In the genomic region with DNA sequence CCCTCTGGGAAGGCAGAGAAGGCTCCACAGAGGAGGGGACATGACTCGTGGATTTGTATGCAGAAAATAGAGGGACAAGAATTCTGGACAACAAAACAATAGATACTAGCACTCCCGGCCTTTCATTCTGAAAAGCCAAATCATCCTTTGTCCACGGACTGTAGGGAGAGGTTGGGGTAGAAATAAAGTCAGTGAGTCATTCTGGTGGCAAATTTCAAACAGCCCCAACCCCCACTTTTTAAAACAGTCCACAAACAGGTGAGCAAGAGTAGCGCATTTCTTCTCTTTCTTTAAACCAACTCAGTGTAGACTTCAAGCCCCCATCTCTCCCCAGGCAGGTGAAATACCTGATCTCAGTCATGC, we compare ENCODE assay signal across 10 cellular contexts. TPM values are rescaled to one million over a fixed set of nuclear protein-coding genes. Genes with fewer than 3 reads are reported as not detected.
A peak's percentile ranks its signal among the peaks of the same experiment; 100 is the strongest.
DNase-seq lines count a peak whose midpoint lies in the region; ATAC-seq and TF ChIP-seq lines count a peak whose summit lies in the region.
"Had no signal": no experiment of that assay in that cellular context is flagged by ENCODE, and none has a peak within 500 bp of the region (broad histone marks: within the 10 kb centered on the region; RNA-seq: fewer than 3 reads in every experiment).

No MANE protein-coding gene starts in this region.

- peak overlapping the region in 1 of 2 donors; percentile 30 for H3K9ac ChIP-seq in colonic mucosa (ENCODE audit: low read depth in 2 of 2, low read length in 2 of 2)

- WGBS in thymus = 65% methylated on average over 4 of the region's 4 CpGs

- H3K36me3 ChIP-seq in SJCRH30 (no peaks in the 10 kb centered on the region), colonic mucosa (no peaks in the 10 kb centered on the region), muscle layer of duodenum (ENCODE audit: control insufficient read depth in 1 of 2, insufficient read depth in 2 of 2, low read length in 2 of 2) (no peaks in the 10 kb centered on the region), thymus (ENCODE audit: control insufficient read depth, insufficient read depth) (no peaks in the 10 kb centered on the region)

- ATAC-seq in GM21390 (IDR thresholded peaks at IDR 0.05; ENCODE audit: unreplicated experiment) = no peak

- DNase-seq in SJCRH30 = no peak
- DNase-seq in colonic mucosa = no peak
- no peak for DNase-seq in NCI-H526 treated with DMSO at 0.1 percent for 48 hours (lab: John Stamatoyannopoulos, UW)
- no peak for DNase-seq in HUDEP-2 (lab: John Stamatoyannopoulos, UW; ENCODE audit: unreplicated experiment in 76 of 76)
- DNase-seq in NCI-H345 treated with DMSO at 0.1 percent for 48 hours (lab: John Stamatoyannopoulos, UW; ENCODE audit: unreplicated experiment) = no peak
- DNase-seq: activated CD8-positive, alpha-beta memory T cell treated with anti-CD3 and anti-CD28 coated beads, Interleukin-2, amount 50 U/mL, for 48 hours; Kasumi-1 had no signal

- H3K9me3 ChIP-seq in SJCRH30 (replicated peaks) = no peaks in the 10 kb centered on the region
- no peaks in the 10 kb centered on the region for H3K9me3 ChIP-seq in colonic mucosa
- no peaks in the 10 kb centered on the region for H3K9me3 ChIP-seq in muscle layer of duodenum (ENCODE audit: control insufficient read depth in 1 of 2, low read length in 2 of 2)
- no peaks in the 10 kb centered on the region for H3K9me3 ChIP-seq in thymus (ENCODE audit: control insufficient read depth)

- TF ChIP-seq CTCF in colonic mucosa (IDR thresholded peaks at IDR 0.05) = no peak

- H3K4me3 ChIP-seq in SJCRH30 = peak overlapping the region; percentile 38; the same call in 1 of the 2 replicates
- no peak overlapping the region for H3K4me3 ChIP-seq in colonic mucosa
- H3K4me3 ChIP-seq in muscle layer of duodenum (ENCODE audit: low read depth in 1 of 2, low read length in 2 of 2) = peak overlapping the region in 1 of 2 donors; percentile 21
- no peak overlapping the region for H3K4me3 ChIP-seq in thymus (ENCODE audit: low read length)

- H3K27ac ChIP-seq in SJCRH30 (peak overlapping the region; percentile 59), colonic mucosa (peak overlapping the region; percentile 31), muscle layer of duodenum (ENCODE audit: low read length) (peak overlapping the region; percentile 62), thymus (ENCODE audit: low read depth) (peak overlapping the region; percentile 48)

- H3K27me3 ChIP-seq in SJCRH30 (no peaks in the 10 kb centered on the region), colonic mucosa (no peaks in the 10 kb centered on the region), muscle layer of duodenum (ENCODE audit: low read depth, low read length) (no peaks in the 10 kb centered on the region), thymus (ENCODE audit: control insufficient read depth, insufficient read depth) (no peaks in the 10 kb centered on the region)

- H3K4me1 ChIP-seq in SJCRH30 = peaks cover 19% of the 10 kb centered on the region
- H3K4me1 ChIP-seq in colonic mucosa = no peaks in the 10 kb centered on the region
- H3K4me1 ChIP-seq in muscle layer of duodenum (ENCODE audit: control insufficient read depth in 1 of 2, insufficient read depth in 2 of 2, low read length in 2 of 2) = peaks cover 0 to 23% of the 10 kb centered on the region in 2 donors
- no peaks in the 10 kb centered on the region for H3K4me1 ChIP-seq in thymus (ENCODE audit: control insufficient read depth, insufficient read depth, low read length)

- intact Hi-C loops in colonic mucosa (cut with DNase I) = no loop called here

RNA-seq across cellular contexts. Expression of a gene that starts 56.1 kb away (rescaled TPM):
- 19.8 and 23.9 TPM in 2 replicates for total RNA-seq in SJCRH30 (2014; rRNA removed; shearing (Covaris generic))
- 1 to 10 TPM; 5.4 TPM for total RNA-seq in colonic mucosa
- polyA plus RNA-seq in thymus = 3.9 TPM
